8 cellular contexts compared by ENCODE assay signal in the genomic region with DNA sequence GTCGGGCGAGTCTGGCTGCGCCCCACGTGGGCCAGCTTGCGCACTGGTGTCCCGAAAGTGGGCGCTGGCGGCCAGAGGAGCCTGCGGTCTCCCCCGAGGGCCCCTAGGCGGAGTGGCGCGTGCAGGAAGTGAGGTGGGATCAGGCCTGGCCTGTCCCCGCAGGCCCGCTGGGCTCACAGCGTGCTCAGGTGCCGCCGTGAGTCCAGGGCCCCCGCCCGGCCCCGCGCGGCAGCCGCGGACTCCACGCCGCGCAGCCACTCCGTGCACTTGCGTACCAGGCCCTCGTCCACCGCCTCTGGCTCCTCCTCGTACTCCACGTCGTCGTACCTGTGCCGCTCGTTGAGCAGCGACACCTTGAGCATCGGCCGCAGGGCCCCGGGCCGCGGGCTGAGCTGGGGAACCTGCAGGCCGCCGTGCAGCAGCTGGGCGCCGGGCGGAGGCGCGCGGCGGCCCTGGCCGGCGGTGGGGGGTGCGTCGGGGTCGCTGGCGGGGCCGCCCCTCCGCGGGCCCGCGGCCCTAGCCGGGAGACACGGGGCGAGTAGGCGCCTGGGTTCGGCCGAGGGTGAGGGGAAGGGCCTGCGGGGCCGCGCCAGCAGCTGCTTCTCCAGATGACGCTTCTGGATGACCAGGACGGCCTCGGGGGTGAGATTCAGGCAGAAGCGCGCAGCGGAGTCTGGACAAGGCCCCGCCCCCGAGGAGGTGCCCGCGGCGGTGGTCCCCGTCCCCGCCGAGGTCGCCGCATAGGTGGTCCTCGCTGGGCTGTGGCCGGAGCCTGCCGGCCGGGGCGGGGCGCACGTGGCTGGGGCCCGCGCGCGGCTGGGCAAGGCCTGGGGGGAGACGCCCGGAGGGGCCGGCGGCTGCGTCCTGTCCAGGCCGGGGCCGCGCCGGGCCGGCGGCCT. TPM values are rescaled to one million over a fixed set of nuclear protein-coding genes. Genes with fewer than 3 reads are reported as not detected.
DNase-seq lines count a peak whose midpoint lies in the region; ATAC-seq and TF ChIP-seq lines count a peak whose summit lies in the region.

No MANE protein-coding gene starts in this region.

- H3K9me2 ChIP-seq in MM.1S (replicated peaks; ENCODE audit: insufficient read depth, low read length): no peaks in the 10 kb centered on the region

- TF ChIP-seq CTCF in left ventricle myocardium inferior (IDR thresholded peaks at IDR 0.05; ENCODE audit: borderline replicate concordance): no peak
- no peak for TF ChIP-seq CTCF in gastrocnemius medialis (IDR thresholded peaks at IDR 0.05 in 4 of 5, conservative IDR thresholded peaks at IDR 0.05 in 1 of 5)
- TF ChIP-seq CTCF in MM.1S (IDR thresholded peaks at IDR 0.05; ENCODE audit: low read length): no peak

- intact Hi-C loops in activated CD4-positive, alpha-beta T cell treated with anti-CD3 and anti-CD28 coated beads, Interleukin-2, amount 10 ng/mL, durations not matched to agents 24 days and 14 days (cut with micrococcal nuclease): no loop called here
- intact Hi-C loops in left ventricle myocardium inferior (cut with micrococcal nuclease): no loop called here
- intact Hi-C loops in gastrocnemius medialis (cut with DNase I; ENCODE audit: low total_unique reads): no loop called here

- no peak overlapping the region; the same call in 1 of the 2 replicates for H3K4me2 ChIP-seq in MM.1S (ENCODE audit: low read depth, low read length)

- H3K79me2 ChIP-seq in MM.1S (ENCODE audit: low read length): no peaks in the 10 kb centered on the region

- no peaks in the 10 kb centered on the region for H4K20me1 ChIP-seq in MM.1S (ENCODE audit: insufficient read depth, low read length)

- no peaks in the 10 kb centered on the region for H3K9me3 Mint-ChIP-seq in activated CD4-positive, alpha-beta T cell treated with anti-CD3 and anti-CD28 coated beads, Interleukin-2, amount 10 ng/mL, durations not matched to agents 24 days and 14 days

- peaks cover 63% of the 10 kb centered on the region for H3K27me3 Mint-ChIP-seq in activated CD4-positive, alpha-beta T cell treated with anti-CD3 and anti-CD28 coated beads, Interleukin-2, amount 10 ng/mL, durations not matched to agents 24 days and 14 days
- H3K27me3 Mint-ChIP-seq in T-helper 17 cell: peaks cover 56% of the 10 kb centered on the region

- peak; percentile 32 for ATAC-seq in HG02678 (IDR thresholded peaks at IDR 0.05; ENCODE audit: unreplicated experiment)
- peak; percentile 78 for ATAC-seq in T-helper 17 cell
- no peak for ATAC-seq in gastrocnemius medialis

- in situ Hi-C loops in gastrocnemius medialis (cut with MboI; ENCODE audit: low sequenced_read_pairs in 4 of 4): no loop called here

- H3F3A ChIP-seq in MM.1S (ENCODE audit: insufficient read depth, low read length): no peaks in the 10 kb centered on the region

- H3K4me1 ChIP-seq in left ventricle myocardium inferior (peaks cover 19% of the 10 kb centered on the region), gastrocnemius medialis (peaks cover 0 to 3% of the 10 kb centered on the region in 2 donors), MM.1S (ENCODE audit: low read length) (no peaks in the 10 kb centered on the region)

- H3K9ac ChIP-seq in MM.1S (ENCODE audit: low read length): no peak overlapping the region

- peak overlapping the region; percentile 68 for H3K4me3 ChIP-seq in left ventricle myocardium inferior
- H3K4me3 ChIP-seq in gastrocnemius medialis: peak overlapping the region; percentile 41 to 57 (median 52)
- no peak overlapping the region for H3K4me3 ChIP-seq in MM.1S (ENCODE audit: low read length)

- TF ChIP-seq POLR2A in gastrocnemius medialis (IDR thresholded peaks at IDR 0.05): no peak

- no peak overlapping the region for H2AFZ ChIP-seq in MM.1S (ENCODE audit: low read length)

- DNase-seq in activated CD4-positive, alpha-beta T cell treated with anti-CD3 and anti-CD28 coated beads, Interleukin-2, amount 50 U/mL, for 1 hour: peak; percentile 24
- no peak for DNase-seq in activated CD4-positive, alpha-beta T cell treated with anti-CD3 and anti-CD28 coated beads, Interleukin-2, amount 10 ng/mL, durations not matched to agents 24 days and 14 days
- DNase-seq in T-helper 17 cell (no peak), left ventricle myocardium inferior (no peak), gastrocnemius medialis (no peak), MM.1S (no peak), T-helper 9 cell (no peak)

- no peak overlapping the region for H3K27ac ChIP-seq in left ventricle myocardium inferior (replicated peaks)
- H3K27ac ChIP-seq in gastrocnemius medialis: no peak overlapping the region
- no peak overlapping the region for H3K27ac ChIP-seq in MM.1S (ENCODE audit: low read length)

- no peak overlapping the region for H3K4me3 Mint-ChIP-seq in activated CD4-positive, alpha-beta T cell treated with anti-CD3 and anti-CD28 coated beads, Interleukin-2, amount 10 ng/mL, durations not matched to agents 24 days and 14 days
- peak overlapping the region; percentile 70 for H3K4me3 Mint-ChIP-seq in T-helper 17 cell

- H3K36me3 ChIP-seq in left ventricle myocardium inferior (no peaks in the 10 kb centered on the region), gastrocnemius medialis (no peaks in the 10 kb centered on the region), MM.1S (replicated peaks; ENCODE audit: insufficient read depth, low read length) (no peaks in the 10 kb centered on the region)

- H3K27ac Mint-ChIP-seq in activated CD4-positive, alpha-beta T cell treated with anti-CD3 and anti-CD28 coated beads, Interleukin-2, amount 10 ng/mL, durations not matched to agents 24 days and 14 days: no peak overlapping the region
- no peak overlapping the region for H3K27ac Mint-ChIP-seq in T-helper 17 cell

- H3K9me3 ChIP-seq in T-helper 17 cell (ENCODE audit: control insufficient read depth, low read length, poor library complexity, severe bottlenecking): no peaks in the 10 kb centered on the region
- H3K9me3 ChIP-seq in left ventricle myocardium inferior (replicated peaks): no peaks in the 10 kb centered on the region
- no peaks in the 10 kb centered on the region for H3K9me3 ChIP-seq in gastrocnemius medialis
- H3K9me3 ChIP-seq in MM.1S (replicated peaks; ENCODE audit: insufficient read depth, low read length): no peaks in the 10 kb centered on the region

- H3K27me3 ChIP-seq in left ventricle myocardium inferior (ENCODE audit: low read depth) (peaks cover 84% of the 10 kb centered on the region), gastrocnemius medialis (peaks cover 31 to 39% (median 32%) of the 10 kb centered on the region in 3 donors), MM.1S (replicated peaks; ENCODE audit: insufficient read depth, low read length) (no peaks in the 10 kb centered on the region)

- H3K36me3 Mint-ChIP-seq in activated CD4-positive, alpha-beta T cell treated with anti-CD3 and anti-CD28 coated beads, Interleukin-2, amount 10 ng/mL, durations not matched to agents 24 days and 14 days (ENCODE audit: low read depth): no peaks in the 10 kb centered on the region
- no peaks in the 10 kb centered on the region for H3K36me3 Mint-ChIP-seq in T-helper 17 cell (ENCODE audit: low read depth)

- H3K4me1 Mint-ChIP-seq in activated CD4-positive, alpha-beta T cell treated with anti-CD3 and anti-CD28 coated beads, Interleukin-2, amount 10 ng/mL, durations not matched to agents 24 days and 14 days: no peaks in the 10 kb centered on the region
- H3K4me1 Mint-ChIP-seq in T-helper 17 cell: no peaks in the 10 kb centered on the region

RNA-seq across cellular contexts. Expression of a gene that starts 0.9 kb away (rescaled TPM):
- total RNA-seq in activated CD4-positive, alpha-beta T cell treated with anti-CD3 and anti-CD28 coated beads, Interleukin-2, amount 10 ng/mL, durations not matched to agents 24 days and 14 days: not detected in 2 replicates
- not detected for total RNA-seq in T-helper 17 cell
- not detected for total RNA-seq in left ventricle myocardium inferior
- not detected for total RNA-seq in gastrocnemius medialis

RNA-seq across cellular contexts. Expression of a gene that starts 35.0 kb away (rescaled TPM):
- 56.9 and 61.2 TPM in 2 replicates for total RNA-seq in activated CD4-positive, alpha-beta T cell treated with anti-CD3 and anti-CD28 coated beads, Interleukin-2, amount 10 ng/mL, durations not matched to agents 24 days and 14 days
- 10 to 100 TPM; 10.9 to 12.3 TPM for total RNA-seq in T-helper 17 cell
- 19.3 TPM for total RNA-seq in left ventricle myocardium inferior
- total RNA-seq in gastrocnemius medialis: 10 to 100 TPM; 14.1 to 29.0 (median 16.8) TPM

Comparison
In these comparisons a context has a peak if more than half of its experiments do, and no peak if none do; other contexts are left out.
1. ATAC-seq: peak in HG02678 (single experiment) and T-helper 17 cell (single experiment); none in gastrocnemius medialis (0 of 2).